In the genomic region with DNA sequence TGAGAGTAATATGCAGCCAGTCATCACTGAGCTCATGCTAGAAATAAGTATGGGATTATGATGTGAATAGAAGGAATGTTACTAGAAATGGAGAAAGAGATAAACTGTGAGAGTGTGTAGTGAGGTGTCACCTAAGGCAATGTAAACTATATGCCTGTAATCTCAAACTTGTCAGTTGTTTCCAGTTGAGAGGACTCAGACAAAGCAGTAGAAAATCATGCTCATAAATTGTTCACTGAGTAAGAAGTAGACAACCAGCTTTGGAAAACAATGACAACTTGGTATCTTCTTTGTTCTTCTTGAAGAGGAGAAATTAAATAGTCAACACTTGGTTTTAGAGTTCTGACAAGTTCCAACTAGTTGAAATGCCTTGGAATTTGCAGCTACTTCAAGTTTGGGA, we compare ENCODE assay signal across 32 cellular contexts.
"Had no signal": no experiment of that assay in that cellular context is flagged by ENCODE, and none has a peak within 500 bp of the region (broad histone marks: within the 10 kb centered on the region; RNA-seq: fewer than 3 reads in every experiment).

No MANE protein-coding gene starts in this region.

- H3K4me3 ChIP-seq: ascending aorta, body of pancreas, K562, SJCRH30, SK-N-MC had no signal

- H3K27ac ChIP-seq: ascending aorta, body of pancreas, SJCRH30, SK-N-MC, WERI-Rb-1 had no signal

- H3K9me3 ChIP-seq: body of pancreas, SJCRH30 had no signal

- H3K27me3 ChIP-seq: ascending aorta, body of pancreas, SJCRH30 had no signal

- ATAC-seq: activated CD8-positive, alpha-beta T cell treated with anti-CD3 and anti-CD28 coated beads for 36 hours; activated T-helper 17 cell treated with anti-CD3 and anti-CD28 coated beads, Interleukin-2, amount 50 U/mL, for 72 hours; body of pancreas; K562; Panc1 had no signal

- H3K36me3 ChIP-seq: ascending aorta, SJCRH30, WERI-Rb-1 had no signal

- FAIRE-seq: K562 had no signal

- H3K4me3 Mint-ChIP-seq: activated CD4-positive, alpha-beta T cell treated with anti-CD3 and anti-CD28 coated beads, Interleukin-2, amount 10 ng/mL, durations not matched to agents 24 days and 14 days; activated CD8-positive, alpha-beta T cell treated with anti-CD3 and anti-CD28 coated beads for 36 hours; activated naive CD4-positive, alpha-beta T cell treated with anti-CD3 and anti-CD28 coated beads, Interleukin-2, amount 50 U/mL, for 24 hours; activated naive CD8-positive, alpha-beta T cell treated with anti-CD3 and anti-CD28 coated beads, Interleukin-2, amount 10 ng/mL, durations not matched to agents 7 days and 5 days; activated T-cell treated with anti-CD3 and anti-CD28 coated beads, Interleukin-2, amount 50 U/mL, for 72 hours; activated T-helper 17 cell treated with anti-CD3 and anti-CD28 coated beads, Interleukin-2, amount 50 U/mL, for 72 hours had no signal

- H3K27ac Mint-ChIP-seq: activated CD4-positive, alpha-beta T cell treated with anti-CD3 and anti-CD28 coated beads, Interleukin-2, amount 10 ng/mL, durations not matched to agents 24 days and 14 days; activated CD8-positive, alpha-beta T cell treated with anti-CD3 and anti-CD28 coated beads for 36 hours; activated naive CD8-positive, alpha-beta T cell treated with anti-CD3 and anti-CD28 coated beads, Interleukin-2, amount 10 ng/mL, durations not matched to agents 7 days and 5 days; activated T-cell treated with anti-CD3 and anti-CD28 coated beads, Interleukin-2, amount 50 U/mL, for 72 hours; activated T-helper 17 cell treated with anti-CD3 and anti-CD28 coated beads, Interleukin-2, amount 50 U/mL, for 72 hours had no signal

- H3K36me3 Mint-ChIP-seq: activated naive CD8-positive, alpha-beta T cell treated with anti-CD3 and anti-CD28 coated beads, Interleukin-2, amount 10 ng/mL, durations not matched to agents 7 days and 5 days had no signal

- H3K4me1 ChIP-seq: ascending aorta, body of pancreas, SJCRH30 had no signal

- DNase-seq: activated CD4-positive, alpha-beta T cell treated with anti-CD3 and anti-CD28 coated beads, Interleukin-2, amount 10 ng/mL, durations not matched to agents 24 days and 14 days; activated CD4-positive, alpha-beta T cell treated with anti-CD3 and anti-CD28 coated beads, Interleukin-2, amount 50 U/mL, for 4 hours; activated CD4-positive, CD25-positive, alpha-beta regulatory T cell; activated CD8-positive, alpha-beta T cell treated with anti-CD3 and anti-CD28 coated beads for 36 hours; activated effector memory CD4-positive, alpha-beta T cell treated with anti-CD3 and anti-CD28 coated beads, Interleukin-2, amount 50 U/mL, for 16 hours; activated naive CD4-positive, alpha-beta T cell; activated naive CD8-positive, alpha-beta T cell treated with anti-CD3 and anti-CD28 coated beads, Interleukin-2, amount 10 ng/mL, durations not matched to agents 7 days and 5 days; activated T-cell treated with anti-CD3 and anti-CD28 coated beads, Interleukin-2, amount 50 U/mL, for 1 hour; activated T-cell treated with anti-CD3 and anti-CD28 coated beads, Interleukin-2, amount 50 U/mL, for 72 hours; amygdala; body of pancreas; NCI-H1092 treated with DMSO at 0.1 percent for 48 hours; NCI-H1417; NCI-H146; NCI-H187; NCI-H2029 treated with DMSO at 0.1 percent for 48 hours; NCI-H2107; NCI-H2171; NCI-H2227 treated with DMSO at 0.1 percent for 48 hours; NCI-H446 treated with DMSO at 0.1 percent for 48 hours; NCI-H524; NCI-H69; SHP77; SJCRH30; T1000; WERI-Rb-1 had no signal
